ENCODE assay signal across 10 cellular contexts in the genomic region with DNA sequence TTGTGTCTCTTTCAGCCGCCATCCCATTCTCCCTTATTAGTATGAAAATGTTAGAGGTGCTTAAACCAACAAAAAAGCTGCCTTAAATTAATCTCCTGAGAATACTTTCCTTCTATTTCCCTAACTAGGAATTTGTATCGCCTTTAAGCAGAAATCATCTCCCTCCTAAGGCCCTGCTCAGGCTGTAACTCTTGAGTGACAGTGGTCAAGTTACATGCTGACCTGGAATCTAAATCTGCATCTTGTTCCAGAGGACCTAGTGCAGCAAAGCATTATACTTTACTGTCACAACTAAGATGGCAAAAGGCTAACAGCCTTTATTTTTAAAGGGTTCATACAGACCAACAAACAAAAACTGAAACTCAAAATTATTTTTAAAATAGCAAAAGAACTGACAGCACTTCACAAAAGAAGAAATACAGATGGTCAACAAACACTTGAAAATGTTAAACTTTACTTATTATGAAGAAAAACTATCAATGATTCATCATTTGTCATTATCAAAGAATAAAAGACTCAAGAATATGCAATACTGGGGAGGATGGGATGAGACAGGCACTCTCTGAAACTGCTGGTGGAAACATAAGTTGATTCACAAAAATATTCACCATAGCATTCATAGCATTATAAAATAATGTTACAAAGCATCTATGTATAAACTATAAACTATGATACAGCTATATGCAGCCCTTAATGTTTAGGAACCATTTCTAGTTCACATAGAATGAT. TPM values are rescaled to one million over a fixed set of nuclear protein-coding genes. Genes with fewer than 3 reads are reported as not detected.
DNase-seq lines count a peak whose midpoint lies in the region; ATAC-seq and TF ChIP-seq lines count a peak whose summit lies in the region.
"Had no signal": no experiment of that assay in that cellular context is flagged by ENCODE, and none has a peak within 500 bp of the region (broad histone marks: within the 10 kb centered on the region; RNA-seq: fewer than 3 reads in every experiment).

No MANE protein-coding gene starts in this region.

- peaks cover 96% of the 10 kb centered on the region for H3K36me3 Mint-ChIP-seq in activated T-cell treated with anti-CD3 and anti-CD28 coated beads, Interleukin-2, amount 50 U/mL, for 24 hours (ENCODE audit: low read depth)
- H3K36me3 Mint-ChIP-seq in stimulated activated naive B cell treated with anti-CD40 and anti-IgM and Interleukin-4, amounts not matched to agents 10 μg/mL and 1 μg/mL and 100 μg/mL, for 72 hours, result peaks cover 66 to 85% of the 10 kb centered on the region in 2 donors
- H3K36me3 Mint-ChIP-seq in type B pancreatic cell, result peaks cover 34% of the 10 kb centered on the region

- no peak for ATAC-seq in stimulated activated naive B cell treated with anti-CD40 and anti-IgM and Interleukin-4, amounts not matched to agents 10 μg/mL and 1 μg/mL and 100 μg/mL, for 72 hours (replicated peaks)

- no peak overlapping the region for H3K4me3 Mint-ChIP-seq in activated T-cell treated with anti-CD3 and anti-CD28 coated beads, Interleukin-2, amount 50 U/mL, for 24 hours
- H3K4me3 Mint-ChIP-seq in stimulated activated naive B cell treated with anti-CD40 and anti-IgM and Interleukin-4, amounts not matched to agents 10 μg/mL and 1 μg/mL and 100 μg/mL, for 72 hours, result no peak overlapping the region
- no peak overlapping the region for H3K4me3 Mint-ChIP-seq in type B pancreatic cell

- no peak for TF ChIP-seq CTCF in type B pancreatic cell (conservative IDR thresholded peaks at IDR 0.05)

- H3K9me3 Mint-ChIP-seq in activated T-cell treated with anti-CD3 and anti-CD28 coated beads, Interleukin-2, amount 50 U/mL, for 24 hours, result peaks cover 45% of the 10 kb centered on the region
- H3K9me3 Mint-ChIP-seq in stimulated activated naive B cell treated with anti-CD40 and anti-IgM and Interleukin-4, amounts not matched to agents 10 μg/mL and 1 μg/mL and 100 μg/mL, for 72 hours, result peaks cover 23 to 29% of the 10 kb centered on the region in 2 donors
- peaks cover 9% of the 10 kb centered on the region for H3K9me3 Mint-ChIP-seq in type B pancreatic cell

- DNase-seq in activated T-cell treated with anti-CD3 and anti-CD28 coated beads, Interleukin-2, amount 50 U/mL, for 24 hours, result no peak
- DNase-seq in activated T-cell treated with anti-CD3 and anti-CD28 coated beads, Interleukin-2, amount 50 U/mL, for 48 hours, result no peak
- peak; percentile 34 for DNase-seq in OCI-M1 (lab: John Stamatoyannopoulos, UW)
- DNase-seq in fibroblast of peridontal ligament (ENCODE audit: extremely low read depth), result peak; percentile 22
- no peak for DNase-seq in stimulated activated naive B cell treated with anti-CD40 and anti-IgM and Interleukin-4, amounts not matched to agents 10 μg/mL and 1 μg/mL and 100 μg/mL, for 72 hours
- no peak for DNase-seq in type B pancreatic cell (ENCODE audit: extremely low spot score, unreplicated experiment)
- no peak for DNase-seq in Ammon's horn (ENCODE audit: low spot score)
- no peak for DNase-seq in GF-D8 (lab: John Stamatoyannopoulos, UW)
- DNase-seq: NCI-H510A, nucleus accumbens had no signal

- no peaks in the 10 kb centered on the region for H3K27me3 Mint-ChIP-seq in activated T-cell treated with anti-CD3 and anti-CD28 coated beads, Interleukin-2, amount 50 U/mL, for 24 hours
- H3K27me3 Mint-ChIP-seq in stimulated activated naive B cell treated with anti-CD40 and anti-IgM and Interleukin-4, amounts not matched to agents 10 μg/mL and 1 μg/mL and 100 μg/mL, for 72 hours, result no peaks in the 10 kb centered on the region
- no peaks in the 10 kb centered on the region for H3K27me3 Mint-ChIP-seq in type B pancreatic cell

- H3K4me1 Mint-ChIP-seq in activated T-cell treated with anti-CD3 and anti-CD28 coated beads, Interleukin-2, amount 50 U/mL, for 24 hours (ENCODE audit: low read depth), result peaks cover 64% of the 10 kb centered on the region
- H3K4me1 Mint-ChIP-seq in stimulated activated naive B cell treated with anti-CD40 and anti-IgM and Interleukin-4, amounts not matched to agents 10 μg/mL and 1 μg/mL and 100 μg/mL, for 72 hours, result peaks cover 37 to 71% of the 10 kb centered on the region in 2 donors
- peaks cover 18% of the 10 kb centered on the region for H3K4me1 Mint-ChIP-seq in type B pancreatic cell (ENCODE audit: unreplicated experiment)

- peak overlapping the region; percentile 92 for H3K27ac Mint-ChIP-seq in activated T-cell treated with anti-CD3 and anti-CD28 coated beads, Interleukin-2, amount 50 U/mL, for 24 hours
- peak overlapping the region; percentile 94 for H3K27ac Mint-ChIP-seq in stimulated activated naive B cell treated with anti-CD40 and anti-IgM and Interleukin-4, amounts not matched to agents 10 μg/mL and 1 μg/mL and 100 μg/mL, for 72 hours
- no peak overlapping the region for H3K27ac Mint-ChIP-seq in type B pancreatic cell

RNA-seq across cellular contexts. Expression of a gene that starts 11.0 kb away (rescaled TPM):
- total RNA-seq in type B pancreatic cell (ENCODE audit: low replicate concordance), result 43.4 and 51.0 TPM in 2 replicates

RNA-seq across cellular contexts. Expression of a gene that starts 11.7 kb away (rescaled TPM):
- total RNA-seq in type B pancreatic cell (ENCODE audit: low replicate concordance), result 0.68 and 2.0 TPM in 2 replicates

RNA-seq across cellular contexts. Expression of a gene that starts 51.8 kb away (rescaled TPM):
- total RNA-seq in type B pancreatic cell (ENCODE audit: low replicate concordance), result 10.0 and 25.8 TPM in 2 replicates

Comparison
In these comparisons a context has a peak if more than half of its experiments do, and no peak if none do; other contexts are left out.
1. DNase-seq: peak in OCI-M1 (single experiment) and fibroblast of peridontal ligament (single experiment); none in activated T-cell treated with anti-CD3 and anti-CD28 coated beads, Interleukin-2, amount 50 U/mL, for 24 hours (single experiment), activated T-cell treated with anti-CD3 and anti-CD28 coated beads, Interleukin-2, amount 50 U/mL, for 48 hours (0 of 2), stimulated activated naive B cell treated with anti-CD40 and anti-IgM and Interleukin-4, amounts not matched to agents 10 μg/mL and 1 μg/mL and 100 μg/mL, for 72 hours (single experiment), type B pancreatic cell (single experiment), Ammon's horn (single experiment) and GF-D8 (single experiment).